Comparison of ENCODE assay signal across 23 cellular contexts in the genomic region with DNA sequence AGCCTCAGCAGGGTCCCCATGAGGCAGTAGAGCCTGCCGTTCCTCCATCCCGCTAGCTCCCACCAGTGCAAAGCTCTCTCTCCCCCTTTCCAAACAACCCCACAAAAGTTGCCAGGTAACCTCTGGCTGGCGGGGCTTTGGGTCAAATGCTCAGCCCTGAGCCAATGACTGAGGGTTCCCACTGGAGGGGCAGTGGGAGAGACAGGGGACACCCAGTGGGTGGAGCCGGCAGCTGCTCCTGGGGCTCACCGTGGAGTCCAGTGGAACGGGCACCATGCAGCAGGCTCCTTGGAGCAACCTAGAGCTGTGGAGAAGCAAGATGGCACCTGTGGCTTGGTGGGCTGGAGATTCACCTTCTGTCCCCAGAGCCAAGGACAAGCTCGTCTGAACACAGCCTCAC. TPM values are rescaled to one million over a fixed set of nuclear protein-coding genes. Genes with fewer than 3 reads are reported as not detected.
DNase-seq lines count a peak whose midpoint lies in the region; ATAC-seq and TF ChIP-seq lines count a peak whose summit lies in the region.
"Had no signal": no experiment of that assay in that cellular context is flagged by ENCODE, and none has a peak within 500 bp of the region (broad histone marks: within the 10 kb centered on the region; RNA-seq: fewer than 3 reads in every experiment).

No MANE protein-coding gene starts in this region.

- H3K4me1 ChIP-seq in BLaER1 (peaks cover 71% of the 10 kb centered on the region), HEK293 (ENCODE audit: control insufficient read depth, insufficient read depth, low read length) (no peaks in the 10 kb centered on the region; the same call in 1 of the 2 replicates), osteoblast (ENCODE audit: insufficient read depth, low read length) (peaks cover 3% of the 10 kb centered on the region), aorta (ENCODE audit: control insufficient read depth in 1 of 2, insufficient read depth in 2 of 2, low read length in 2 of 2) (no peaks in the 10 kb centered on the region)

- H3K9me3 ChIP-seq in BLaER1 (no peaks in the 10 kb centered on the region), HEK293 (ENCODE audit: control insufficient read depth, insufficient read depth, low read depth, low read length) (no peaks in the 10 kb centered on the region), osteoblast (ENCODE audit: low read depth, low read length) (no peaks in the 10 kb centered on the region), aorta (ENCODE audit: control insufficient read depth, low read length) (no peaks in the 10 kb centered on the region)
- H3K9me3 ChIP-seq: BE2C; BLaER1 treated with 17β-estradiol and CSF1 and Interleukin-3, amounts not matched to agents 10 nM and 100 nM had no signal

- H3K9ac ChIP-seq in BLaER1: no peak overlapping the region
- H3K9ac ChIP-seq: BLaER1 treated with 17β-estradiol and CSF1 and Interleukin-3, amounts not matched to agents 10 nM and 100 nM had no signal

- no peak for ATAC-seq in aorta (ENCODE audit: low FRiP score)
- ATAC-seq: CD8-positive, alpha-beta T cell; GM12878 had no signal

- H3K36me3 ChIP-seq in BLaER1 (no peaks in the 10 kb centered on the region), HEK293 (ENCODE audit: control insufficient read depth in 2 of 2, insufficient read depth in 1 of 2, low read length in 2 of 2) (no peaks in the 10 kb centered on the region), osteoblast (ENCODE audit: insufficient read depth, low read length) (no peaks in the 10 kb centered on the region), aorta (ENCODE audit: control insufficient read depth in 1 of 2, insufficient read depth in 2 of 2, low read length in 1 of 2) (no peaks in the 10 kb centered on the region)
- H3K36me3 ChIP-seq: BE2C; BLaER1 treated with 17β-estradiol and CSF1 and Interleukin-3, amounts not matched to agents 10 nM and 100 nM had no signal

- CTCF ChIA-PET in HEK293 (lab: Yijun Ruan, JAX) (interaction anchor here (0.6 to 1.3 kb wide), 6 partner anchors 8 to 243 kb away, joined by 3 to 4 read pairs (median 3); no protein-coding TSS in a partner anchor), RWPE1 (lab: Yijun Ruan, JAX) (interaction anchor here (0.7 kb wide), 2 partner anchors 144 to 423 kb away, joined by 3 to 5 read pairs; no protein-coding TSS in a partner anchor)

- H4K20me1 ChIP-seq in BLaER1 (no peaks in the 10 kb centered on the region), osteoblast (ENCODE audit: insufficient read depth, low read length) (peaks cover 8% of the 10 kb centered on the region)
- H4K20me1 ChIP-seq: BLaER1 treated with 17β-estradiol and CSF1 and Interleukin-3, amounts not matched to agents 10 nM and 100 nM had no signal

- 0 out of 2 replicates have a peak overlapping the region, but pooled peaks have one; percentile 9 for H3K27ac ChIP-seq in BLaER1
- H3K27ac ChIP-seq in HEK293 (ENCODE audit: extremely low read depth, low read depth, low read length): no peak overlapping the region
- peak overlapping the region; percentile 52 for H3K27ac ChIP-seq in RWPE1
- no peak overlapping the region for H3K27ac ChIP-seq in osteoblast (ENCODE audit: low read depth, low read length)
- H3K27ac ChIP-seq in aorta (ENCODE audit: low read depth in 1 of 2, low read length in 2 of 2): no peak overlapping the region
- H3K27ac ChIP-seq: BLaER1 treated with 17β-estradiol and CSF1 and Interleukin-3, amounts not matched to agents 10 nM and 100 nM; C4-2B had no signal

- DNase-seq in RWPE1 (ENCODE audit: low spot score) (no peak), osteoblast (ENCODE audit: insufficient read length, low spot score, missing footprints) (peak; percentile 87), T-helper 2 cell (no peak), ecto neural progenitor cell (ENCODE audit: low spot score) (no peak), aorta (no peak)
- DNase-seq: 8988T; ACHN; BE2C; CD4-positive, alpha-beta T cell; CD8-positive, alpha-beta T cell; COR-L47; DMS 273 treated with DMSO at 0.1 percent for 48 hours; DMS153; DMS53; DMS79; DND-41; EL; GDM1 had no signal

- no peaks in the 10 kb centered on the region for H3K79me2 ChIP-seq in osteoblast (ENCODE audit: insufficient read depth, low read length)

- H3K4me2 ChIP-seq in BLaER1 (no peak overlapping the region), osteoblast (ENCODE audit: insufficient read depth, low read length) (no peak overlapping the region)
- H3K4me2 ChIP-seq: BLaER1 treated with 17β-estradiol and CSF1 and Interleukin-3, amounts not matched to agents 10 nM and 100 nM had no signal

- H3K4me3 ChIP-seq in BLaER1: no peak overlapping the region
- no peak overlapping the region for H3K4me3 ChIP-seq in HEK293 (ENCODE audit: low read depth, low read length)
- H3K4me3 ChIP-seq in osteoblast (ENCODE audit: insufficient read depth, low read length): no peak overlapping the region
- no peak overlapping the region for H3K4me3 ChIP-seq in aorta (ENCODE audit: low read length in 2 of 2)
- H3K4me3 ChIP-seq: BLaER1 treated with 17β-estradiol and CSF1 and Interleukin-3, amounts not matched to agents 10 nM and 100 nM; GM12878 had no signal

- POLR2A ChIA-PET in HEK293 (lab: Yijun Ruan, JAX): no interaction called here
- POLR2A ChIA-PET in RWPE1 (lab: Yijun Ruan, JAX; ENCODE audit: low non-redundant PET): no interaction called here

- WGBS in aorta, 2 donors: 77 to 92% methylated on average over 7 of the region's 7 CpGs

- intact Hi-C loops in aorta (cut with DNase I): no loop called here

- no peak overlapping the region for H2AFZ ChIP-seq in osteoblast (ENCODE audit: low read length)

- H3K27me3 ChIP-seq in BLaER1 (no peaks in the 10 kb centered on the region), osteoblast (ENCODE audit: insufficient read depth, low read length) (no peaks in the 10 kb centered on the region), aorta (ENCODE audit: control insufficient read depth in 1 of 2, insufficient read depth in 2 of 2, low read length in 1 of 2) (no peaks in the 10 kb centered on the region)
- H3K27me3 ChIP-seq: BE2C; BLaER1 treated with 17β-estradiol and CSF1 and Interleukin-3, amounts not matched to agents 10 nM and 100 nM had no signal

- no peak for TF ChIP-seq CTCF in HEK293 (tag by site-specific recombination; IDR thresholded peaks at IDR 0.05)
- TF ChIP-seq CTCF in RWPE1 (conservative IDR thresholded peaks at IDR 0.05; ENCODE audit: low read depth): no peak
- no peak for TF ChIP-seq CTCF in osteoblast (IDR thresholded peaks at IDR 0.05; ENCODE audit: extremely low read depth, low read depth, low read length)

TF ChIP-seq in HEK293, 187 proteins besides CTCF, POLR2A, EP300 and RAD21:
- TF ChIP-seq, protein P1, sequence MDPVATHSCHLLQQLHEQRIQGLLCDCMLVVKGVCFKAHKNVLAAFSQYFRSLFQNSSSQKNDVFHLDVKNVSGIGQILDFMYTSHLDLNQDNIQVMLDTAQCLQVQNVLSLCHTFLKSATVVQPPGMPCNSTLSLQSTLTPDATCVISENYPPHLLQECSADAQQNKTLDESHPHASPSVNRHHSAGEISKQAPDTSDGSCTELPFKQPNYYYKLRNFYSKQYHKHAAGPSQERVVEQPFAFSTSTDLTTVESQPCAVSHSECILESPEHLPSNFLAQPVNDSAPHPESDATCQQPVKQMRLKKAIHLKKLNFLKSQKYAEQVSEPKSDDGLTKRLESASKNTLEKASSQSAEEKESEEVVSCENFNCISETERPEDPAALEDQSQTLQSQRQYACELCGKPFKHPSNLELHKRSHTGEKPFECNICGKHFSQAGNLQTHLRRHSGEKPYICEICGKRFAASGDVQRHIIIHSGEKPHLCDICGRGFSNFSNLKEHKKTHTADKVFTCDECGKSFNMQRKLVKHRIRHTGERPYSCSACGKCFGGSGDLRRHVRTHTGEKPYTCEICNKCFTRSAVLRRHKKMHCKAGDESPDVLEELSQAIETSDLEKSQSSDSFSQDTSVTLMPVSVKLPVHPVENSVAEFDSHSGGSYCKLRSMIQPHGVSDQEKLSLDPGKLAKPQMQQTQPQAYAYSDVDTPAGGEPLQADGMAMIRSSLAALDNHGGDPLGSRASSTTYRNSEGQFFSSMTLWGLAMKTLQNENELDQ (tag by site-specific recombination; IDR thresholded peaks at IDR 0.05; ENCODE audit: low read depth): no peak
- peak; percentile 37; the same call in 1 of the 2 replicates for TF ChIP-seq SCRT2 (tag by site-specific recombination; IDR thresholded peaks at IDR 0.05)

RNA-seq across cellular contexts. Expression of a gene that starts 25.0 kb away (rescaled TPM):
- total RNA-seq in osteoblast (21.8 and 22.1 TPM in 2 replicates), aorta (10 to 100 TPM; 29.6 to 32.1 TPM)
- polyA plus RNA-seq in aorta: 1 to 10 TPM; 6.9 to 9.8 TPM

Comparison
In these comparisons a context has a peak if more than half of its experiments do, and no peak if none do; other contexts are left out.
1. H3K27ac ChIP-seq: peak in BLaER1 (single experiment) and RWPE1 (single experiment); none in HEK293 (single experiment), osteoblast (single experiment) and aorta (0 of 2).